In genomic region chr2:198296665-198297308, GRCh38 we compare ENCODE assay signal across 9 cellular contexts.
DNase-seq lines count a peak whose midpoint lies in the region; ATAC-seq, FAIRE-seq and TF ChIP-seq lines count a peak whose summit lies in the region.
"Had no signal": no experiment of that assay in that cellular context is flagged by ENCODE, and none has a peak within 500 bp of the region (broad histone marks: within the 10 kb centered on the region; RNA-seq: fewer than 3 reads in every experiment).

No MANE protein-coding gene starts in this region.

- H3K27ac ChIP-seq in ascending aorta (no peak overlapping the region), small intestine (ENCODE audit: low read depth in 1 of 2, low read length in 1 of 2) (no peak overlapping the region)

- H3K27me3 ChIP-seq in ascending aorta = no peaks in the 10 kb centered on the region
- H3K27me3 ChIP-seq in small intestine (ENCODE audit: control insufficient read depth in 2 of 2, insufficient read depth in 2 of 2, low read length in 2 of 2) = peaks cover 0 to 2% of the 10 kb centered on the region in 2 donors

- peak; percentile 60 to 88 (median 77) for TF ChIP-seq CTCF in ascending aorta (IDR thresholded peaks at IDR 0.05)

- FAIRE-seq in small intestine (lab: Jason Lieb, UNC) = no peak
- FAIRE-seq: A204.1 had no signal

- H3K9me3 ChIP-seq in ascending aorta (no peaks in the 10 kb centered on the region), small intestine (ENCODE audit: control insufficient read depth, low read depth) (no peaks in the 10 kb centered on the region)

- WGBS in small intestine, 3 donors = 1 to 2% (median 1%) methylated on average over 8 of the region's 8 CpGs

- H3K4me1 ChIP-seq in ascending aorta (no peaks in the 10 kb centered on the region), small intestine (ENCODE audit: control insufficient read depth in 2 of 2, insufficient read depth in 1 of 2, low read depth in 1 of 2, low read length in 1 of 2) (no peaks in the 10 kb centered on the region)

- H3K4me3 ChIP-seq in ascending aorta = no peak overlapping the region
- no peak overlapping the region for H3K4me3 ChIP-seq in small intestine (ENCODE audit: low read depth in 1 of 2, low read length in 2 of 2)

- H3K36me3 ChIP-seq in ascending aorta (no peaks in the 10 kb centered on the region), small intestine (ENCODE audit: control insufficient read depth in 2 of 2, insufficient read depth in 2 of 2, low read length in 2 of 2) (no peaks in the 10 kb centered on the region)

- DNase-seq in NCI-H1436 (lab: John Stamatoyannopoulos, UW) (peak; percentile 38), NCI-H1436 treated with DMSO at 0.1 percent for 48 hours (lab: John Stamatoyannopoulos, UW) (no peak), NCI-H1092 (lab: John Stamatoyannopoulos, UW) (peak; percentile 37), T-helper 2 cell (peak in 3 of 5 experiments; percentile 38 to 67 (median 39)), ascending aorta (ENCODE audit: low spot score in 2 of 2) (peak in 1 of 2 donors; percentile 71), hippocampal formation (lab: John Stamatoyannopoulos, UW) (peak; percentile 32 to 47), small intestine (peak; percentile 42)

- intact Hi-C loops in ascending aorta (cut with DNase I) = loop anchor here (1.0 to 2.0 kb wide), 2 partner anchors 493 to 590 kb away; no protein-coding TSS in a partner anchor

- ATAC-seq in HG02623 (IDR thresholded peaks at IDR 0.05; ENCODE audit: unreplicated experiment) = peak; percentile 87
